ENCODE assay signal across 8 cellular contexts in the genomic region with DNA sequence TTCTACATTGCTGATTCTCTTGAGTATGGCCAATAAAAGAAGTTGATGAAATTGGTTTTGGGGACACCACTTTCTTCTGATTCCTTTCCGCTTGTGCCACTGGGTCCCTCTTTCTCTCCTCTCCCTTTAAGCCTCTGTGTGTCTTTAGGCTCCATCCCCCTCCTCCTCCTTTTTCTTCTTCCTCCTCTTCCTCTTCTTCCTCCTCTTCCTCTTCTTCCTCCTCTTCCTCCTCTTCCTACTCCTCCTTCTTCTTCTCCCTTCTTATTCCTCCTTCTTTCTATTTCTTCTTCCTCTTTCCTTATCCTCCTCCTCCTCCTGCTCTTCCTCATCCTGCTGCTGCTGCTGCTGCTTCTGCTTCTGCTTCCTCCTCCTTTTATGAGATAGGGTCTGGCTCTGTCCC.
"Had no signal": no experiment of that assay in that cellular context is flagged by ENCODE, and none has a peak within 500 bp of the region (broad histone marks: within the 10 kb centered on the region; RNA-seq: fewer than 3 reads in every experiment).

No MANE protein-coding gene starts in this region.

- H3K27ac ChIP-seq: HL-60, KMS-11 had no signal

- H3K9me3 Mint-ChIP-seq: IgD-negative memory B cell had no signal

- DNase-seq: IMR-90, KBM-7, KG1 had no signal

- ATAC-seq: HepG2, K562 had no signal

- H3K4me3 ChIP-seq: K562 had no signal

- H3K27ac Mint-ChIP-seq: IgD-negative memory B cell had no signal

- H3K4me1 Mint-ChIP-seq: IgD-negative memory B cell had no signal

- H3K4me3 Mint-ChIP-seq: IgD-negative memory B cell had no signal
